In genomic region chr4:2761035-2761923, GRCh38 we compare ENCODE assay signal across 11 cellular contexts. TPM values are rescaled to one million over a fixed set of nuclear protein-coding genes. Genes with fewer than 3 reads are reported as not detected.
DNase-seq lines count a peak whose midpoint lies in the region; ATAC-seq and TF ChIP-seq lines count a peak whose summit lies in the region.
"Had no signal": no experiment of that assay in that cellular context is flagged by ENCODE, and none has a peak within 500 bp of the region (broad histone marks: within the 10 kb centered on the region; RNA-seq: fewer than 3 reads in every experiment).

No MANE protein-coding gene starts in this region.

- H3K27me3 Mint-ChIP-seq in chondrocyte (ENCODE audit: low read depth) = no peaks in the 10 kb centered on the region
- H3K27me3 Mint-ChIP-seq in T-cell = no peaks in the 10 kb centered on the region

- H3K36me3 Mint-ChIP-seq in chondrocyte (ENCODE audit: low read depth) (no peaks in the 10 kb centered on the region), T-cell (no peaks in the 10 kb centered on the region)

- ATAC-seq in GM21515 (IDR thresholded peaks at IDR 0.05; ENCODE audit: unreplicated experiment) (no peak), T-cell (replicated peaks in 1 of 4) (no peak)

- peaks cover 5% of the 10 kb centered on the region for H3K4me1 Mint-ChIP-seq in chondrocyte (ENCODE audit: low read depth)
- peaks cover 0 to 11% (median 8%) of the 10 kb centered on the region in 3 donors for H3K4me1 Mint-ChIP-seq in T-cell

- CTCF ChIA-PET in HEK293 (lab: Yijun Ruan, JAX) = no interaction called here
- CTCF ChIA-PET in T-cell (lab: Charles Lee) = interaction anchor here in 1 of 2 donors (0.6 kb wide), 1 partner anchor 48 kb away, joined by 3 read pairs; no protein-coding TSS in a partner anchor

- H3K27ac Mint-ChIP-seq in chondrocyte (ENCODE audit: unreplicated experiment) (no peak overlapping the region), T-cell (peak overlapping the region in 1 of 2 donors; percentile 29)

- TF ChIP-seq CTCF in HEK293 (tag by site-specific recombination; IDR thresholded peaks at IDR 0.05) = no peak
- TF ChIP-seq CTCF in chondrocyte (IDR thresholded peaks at IDR 0.05) = peak; percentile 42

- H3K36me3 ChIP-seq in HEK293 (ENCODE audit: control insufficient read depth in 2 of 2, insufficient read depth in 1 of 2, low read length in 2 of 2) = no peaks in the 10 kb centered on the region
- H3K36me3 ChIP-seq: breast epithelium had no signal

- POLR2A ChIA-PET in HEK293 (lab: Yijun Ruan, JAX) = no interaction called here
- POLR2A ChIA-PET in T-cell (lab: Charles Lee) = no interaction called here

- H3K9me3 ChIP-seq in HEK293 (ENCODE audit: control insufficient read depth, insufficient read depth, low read depth, low read length) = no peaks in the 10 kb centered on the region
- H3K9me3 ChIP-seq: breast epithelium had no signal

- H3K4me3 Mint-ChIP-seq in chondrocyte (ENCODE audit: unreplicated experiment) (no peak overlapping the region), T-cell (no peak overlapping the region)

- no peak overlapping the region for H3K27ac ChIP-seq in HEK293 (ENCODE audit: extremely low read depth, low read depth, low read length)
- H3K27ac ChIP-seq: VCaP had no signal

- DNase-seq in DMS53 treated with DMSO at 0.1 percent for 48 hours (lab: John Stamatoyannopoulos, UW; ENCODE audit: unreplicated experiment) = peak; percentile 14
- DNase-seq in chondrocyte (ENCODE audit: low spot score) = peak; percentile 51
- peak; percentile 77 for DNase-seq in mucosa of gallbladder (ENCODE audit: low spot score)
- DNase-seq in T-cell = no peak
- DNase-seq in cerebellar nuclear complex (lab: John Stamatoyannopoulos, UW) = no peak
- DNase-seq: GOT3, hippocampal formation had no signal

- no peaks in the 10 kb centered on the region for H3K9me3 Mint-ChIP-seq in chondrocyte (ENCODE audit: low read depth)
- H3K9me3 Mint-ChIP-seq in T-cell = no peaks in the 10 kb centered on the region

- no peak overlapping the region for H3K4me3 ChIP-seq in HEK293 (ENCODE audit: low read depth, low read length)
- H3K4me3 ChIP-seq: breast epithelium had no signal

- no peaks in the 10 kb centered on the region for H3K4me1 ChIP-seq in HEK293 (ENCODE audit: control insufficient read depth, insufficient read depth, low read length)

TF ChIP-seq in HEK293, 187 proteins besides CTCF, POLR2A, EP300 and RAD21:
- TF ChIP-seq, protein P1, sequence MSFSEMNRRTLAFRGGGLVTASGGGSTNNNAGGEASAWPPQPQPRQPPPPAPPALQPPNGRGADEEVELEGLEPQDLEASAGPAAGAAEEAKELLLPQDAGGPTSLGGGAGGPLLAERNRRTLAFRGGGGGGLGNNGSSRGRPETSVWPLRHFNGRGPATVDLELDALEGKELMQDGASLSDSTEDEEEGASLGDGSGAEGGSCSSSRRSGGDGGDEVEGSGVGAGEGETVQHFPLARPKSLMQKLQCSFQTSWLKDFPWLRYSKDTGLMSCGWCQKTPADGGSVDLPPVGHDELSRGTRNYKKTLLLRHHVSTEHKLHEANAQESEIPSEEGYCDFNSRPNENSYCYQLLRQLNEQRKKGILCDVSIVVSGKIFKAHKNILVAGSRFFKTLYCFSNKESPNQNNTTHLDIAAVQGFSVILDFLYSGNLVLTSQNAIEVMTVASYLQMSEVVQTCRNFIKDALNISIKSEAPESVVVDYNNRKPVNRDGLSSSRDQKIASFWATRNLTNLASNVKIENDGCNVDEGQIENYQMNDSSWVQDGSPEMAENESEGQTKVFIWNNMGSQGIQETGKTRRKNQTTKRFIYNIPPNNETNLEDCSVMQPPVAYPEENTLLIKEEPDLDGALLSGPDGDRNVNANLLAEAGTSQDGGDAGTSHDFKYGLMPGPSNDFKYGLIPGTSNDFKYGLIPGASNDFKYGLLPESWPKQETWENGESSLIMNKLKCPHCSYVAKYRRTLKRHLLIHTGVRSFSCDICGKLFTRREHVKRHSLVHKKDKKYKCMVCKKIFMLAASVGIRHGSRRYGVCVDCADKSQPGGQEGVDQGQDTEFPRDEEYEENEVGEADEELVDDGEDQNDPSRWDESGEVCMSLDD (tag by site-specific recombination; IDR thresholded peaks at IDR 0.05) = no peak
- TF ChIP-seq ZFHX2 (tag by site-specific recombination; conservative IDR thresholded peaks at IDR 0.05) = 0 out of 2 replicates have a peak, but pooled peaks have one; percentile 12

RNA-seq across cellular contexts. Expression of gene TNIP2, which starts 5.1 kb away (rescaled TPM):
- 23.3 to 30.7 TPM (median 29.0 TPM) in 3 replicates for total RNA-seq in chondrocyte
- 42.2 TPM for total RNA-seq in mucosa of gallbladder
- 10 to 100 TPM; 39.5 to 65.3 (median 59.1) TPM for total RNA-seq in T-cell

RNA-seq across cellular contexts. Expression of gene SH3BP2, which starts 31.6 kb away (rescaled TPM):
- total RNA-seq in chondrocyte (50.1 to 63.1 TPM (median 59.8 TPM) in 3 replicates), mucosa of gallbladder (62.1 TPM), T-cell (10 to 100 TPM; 44.0 to 68.2 (median 49.7) TPM)

Comparison
In these comparisons a context has a peak if more than half of its experiments do, and no peak if none do; other contexts are left out.
1. DNase-seq: peak in DMS53 treated with DMSO at 0.1 percent for 48 hours (single experiment), chondrocyte (single experiment) and mucosa of gallbladder (single experiment); none in T-cell (0 of 34) and cerebellar nuclear complex (0 of 2).